8 cellular contexts compared by ENCODE assay signal in genomic region chr7:76392531-76393115, GRCh38. TPM values are rescaled to one million over a fixed set of nuclear protein-coding genes. Genes with fewer than 3 reads are reported as not detected.
A peak's percentile ranks its signal among the peaks of the same experiment; 100 is the strongest.
DNase-seq lines count a peak whose midpoint lies in the region; ATAC-seq and TF ChIP-seq lines count a peak whose summit lies in the region.

No MANE protein-coding gene starts in this region.

- peak overlapping the region; percentile 39; the same call in 1 of the 2 replicates for H3K27ac ChIP-seq in HEK293 (ENCODE audit: extremely low read depth, low read depth, low read length)
- H3K27ac ChIP-seq in right atrium auricular region: peak overlapping the region; percentile 83 to 97
- peak overlapping the region in 20 of 21 experiments; percentile 59 to 95 (median 88) for H3K27ac ChIP-seq in skin epidermis

- POLR2A ChIA-PET in HEK293 (lab: Yijun Ruan, JAX): interaction anchor here (1.0 kb wide), 1 partner anchor 27 kb away, joined by 4 read pairs; no protein-coding TSS in a partner anchor
- POLR2A ChIA-PET in WTC11 (lab: Charles Lee): no interaction called here

- no peak for TF ChIP-seq CTCF in HEK293 (tag by site-specific recombination; IDR thresholded peaks at IDR 0.05)
- no peak for TF ChIP-seq CTCF in WTC11 (IDR thresholded peaks at IDR 0.05)
- TF ChIP-seq CTCF in right atrium auricular region (IDR thresholded peaks at IDR 0.05): no peak

- peaks cover 38% of the 10 kb centered on the region for H3K4me1 Mint-ChIP-seq in WTC11

- H3K36me3 ChIP-seq in HEK293 (ENCODE audit: control insufficient read depth in 2 of 2, insufficient read depth in 1 of 2, low read length in 2 of 2) (no peaks in the 10 kb centered on the region), right atrium auricular region (no peaks in the 10 kb centered on the region)

- H3K9me3 ChIP-seq in HEK293 (ENCODE audit: control insufficient read depth, insufficient read depth, low read depth, low read length): no peaks in the 10 kb centered on the region
- no peaks in the 10 kb centered on the region for H3K9me3 ChIP-seq in right atrium auricular region

- H3K4me3 Mint-ChIP-seq in WTC11: peak overlapping the region; percentile 64

- H3K27me3 ChIP-seq in right atrium auricular region: no peaks in the 10 kb centered on the region

- CTCF ChIA-PET in HEK293 (lab: Yijun Ruan, JAX): interaction anchor here (0.8 kb wide), 1 partner anchor 9 kb away, joined by 3 read pairs; no protein-coding TSS in a partner anchor
- CTCF ChIA-PET in WTC11 (lab: Charles Lee): no interaction called here

- peak overlapping the region; percentile 91 for H3K27ac Mint-ChIP-seq in WTC11

- no peaks in the 10 kb centered on the region for H3K27me3 Mint-ChIP-seq in WTC11 (ENCODE audit: low read depth)

- no peaks in the 10 kb centered on the region for H3K9me3 Mint-ChIP-seq in WTC11

- H3K4me3 ChIP-seq in HEK293 (ENCODE audit: low read depth, low read length) (peak overlapping the region; percentile 29), right atrium auricular region (peak overlapping the region; percentile 20 to 68), skin epidermis (peak overlapping the region; percentile 36 to 79 (median 65))

- no peak for DNase-seq in WTC11 (ENCODE audit: low spot score)
- no peak for DNase-seq in right atrium auricular region (ENCODE audit: low spot score)
- no peak for DNase-seq in putamen (ENCODE audit: low spot score)
- no peak for DNase-seq in activated effector memory CD4-positive, alpha-beta T cell treated with anti-CD3 and anti-CD28 coated beads, Interleukin-2, amount 50 U/mL, for 16 hours
- DNase-seq in NCI-H1417 treated with DMSO at 0.1 percent for 48 hours (lab: John Stamatoyannopoulos, UW): no peak

- H3K4me1 ChIP-seq in HEK293 (ENCODE audit: control insufficient read depth, insufficient read depth, low read length): no peaks in the 10 kb centered on the region
- H3K4me1 ChIP-seq in right atrium auricular region: peaks cover 0 to 30% of the 10 kb centered on the region in 2 donors

- no peaks in the 10 kb centered on the region for H3K36me3 Mint-ChIP-seq in WTC11

- ATAC-seq in WTC11: no peak
- no peak for ATAC-seq in activated CD4-positive, CD25-positive, alpha-beta regulatory T cell treated with anti-CD3 and anti-CD28 coated beads, Interleukin-2, amount 50 U/mL, for 24 hours

TF ChIP-seq in HEK293, 187 proteins besides CTCF, POLR2A, EP300 and RAD21 (continues in another document):
- peak; percentile 46; the same call in 1 of the 2 replicates for TF ChIP-seq BCL11A (tag by site-specific recombination; IDR thresholded peaks at IDR 0.05; ENCODE audit: low read depth)
- peak; percentile 60 for TF ChIP-seq ZNF335 (tag by site-specific recombination; conservative IDR thresholded peaks at IDR 0.05)
- TF ChIP-seq BCL11B (tag by site-specific recombination; IDR thresholded peaks at IDR 0.05; ENCODE audit: low read depth): peak; percentile 81; the same call in 1 of the 2 replicates
- no peak for TF ChIP-seq SP2 (tag by site-specific recombination; IDR thresholded peaks at IDR 0.05)
- TF ChIP-seq ZNF624 (tag by site-specific recombination; IDR thresholded peaks at IDR 0.05): no peak
- TF ChIP-seq KLF7 (tag by site-specific recombination; IDR thresholded peaks at IDR 0.05; ENCODE audit: borderline replicate concordance): peak; percentile 73; the same call in 1 of the 2 replicates
- TF ChIP-seq KLF17 (tag by site-specific recombination; IDR thresholded peaks at IDR 0.05): 0 out of 2 replicates have a peak, but pooled peaks have one; percentile 11
- no peak for TF ChIP-seq ZNF140 (tag by site-specific recombination; IDR thresholded peaks at IDR 0.05)
- TF ChIP-seq ZNF600 (tag by site-specific recombination; IDR thresholded peaks at IDR 0.05): peak; percentile 76; the same call in 1 of the 2 replicates
- no peak for TF ChIP-seq PBX3 (CRISPR knock-in tag; IDR thresholded peaks at IDR 0.05)
- TF ChIP-seq EGR2 (tag by site-specific recombination; IDR thresholded peaks at IDR 0.05; ENCODE audit: low read depth): no peak
- TF ChIP-seq KLF1 (tag by site-specific recombination; IDR thresholded peaks at IDR 0.05): peak; percentile 82
- TF ChIP-seq SP7 (tag by site-specific recombination; IDR thresholded peaks at IDR 0.05): peak; percentile 35; the same call in 1 of the 2 replicates
- peak; percentile 42; the same call in 1 of the 2 replicates for TF ChIP-seq ZBTB17 (tag by site-specific recombination; IDR thresholded peaks at IDR 0.05)
- no peak for TF ChIP-seq ZNF785 (tag by site-specific recombination; IDR thresholded peaks at IDR 0.05)

TF ChIP-seq in WTC11, 78 proteins besides CTCF, POLR2A, EP300 and RAD21:
- no peak for TF ChIP-seq NFE2L1 (CRISPR knock-in tag; IDR thresholded peaks at IDR 0.05)
- TF ChIP-seq ZNF671 (CRISPR knock-in tag; IDR thresholded peaks at IDR 0.05): no peak
TF ChIP-seq in WTC11: peak in this region for 0.

RNA-seq across cellular contexts. Expression of gene SSC4D, which starts 16.9 kb away (rescaled TPM):
- total RNA-seq in WTC11 (2021) (18.1 to 27.9 TPM (median 24.4 TPM) in 3 replicates), right atrium auricular region (under 1 TPM; 0.35 to 0.37 TPM)

RNA-seq across cellular contexts. Expression of gene ZP3, which starts 32.1 kb away (rescaled TPM):
- total RNA-seq in WTC11 (2021) (1.8 to 9.3 TPM (median 3.3 TPM) in 3 replicates), right atrium auricular region (1 to 10 TPM; 2.4 to 3.4 TPM)

RNA-seq across cellular contexts. Expression of gene YWHAG, which starts 33.8 kb away (rescaled TPM):
- total RNA-seq in WTC11 (2021) (192 to 201 TPM (median 200 TPM) in 3 replicates), right atrium auricular region (100 to 1,000 TPM; 132 to 153 TPM)

Comparison
In these comparisons a context has a peak if more than half of its experiments do, and no peak if none do; other contexts are left out.
1. H3K27ac ChIP-seq: peak in every context shown above with its lines; median percentile 90 in right atrium auricular region; 88 in skin epidermis; 39 in HEK293.
2. RNA of gene SSC4D, which starts 16.9 kb away (total RNA-seq): 18.1 to 27.9 TPM in WTC11; 0.35 to 0.37 TPM in right atrium auricular region; every median in the first group is over 10 times any median in the second.
3. Peak in every context shown above with its lines, with median percentiles within 50 percentile points of each other: H3K4me3 ChIP-seq.